Comparison of ENCODE assay signal across 8 cellular contexts in the genomic region with DNA sequence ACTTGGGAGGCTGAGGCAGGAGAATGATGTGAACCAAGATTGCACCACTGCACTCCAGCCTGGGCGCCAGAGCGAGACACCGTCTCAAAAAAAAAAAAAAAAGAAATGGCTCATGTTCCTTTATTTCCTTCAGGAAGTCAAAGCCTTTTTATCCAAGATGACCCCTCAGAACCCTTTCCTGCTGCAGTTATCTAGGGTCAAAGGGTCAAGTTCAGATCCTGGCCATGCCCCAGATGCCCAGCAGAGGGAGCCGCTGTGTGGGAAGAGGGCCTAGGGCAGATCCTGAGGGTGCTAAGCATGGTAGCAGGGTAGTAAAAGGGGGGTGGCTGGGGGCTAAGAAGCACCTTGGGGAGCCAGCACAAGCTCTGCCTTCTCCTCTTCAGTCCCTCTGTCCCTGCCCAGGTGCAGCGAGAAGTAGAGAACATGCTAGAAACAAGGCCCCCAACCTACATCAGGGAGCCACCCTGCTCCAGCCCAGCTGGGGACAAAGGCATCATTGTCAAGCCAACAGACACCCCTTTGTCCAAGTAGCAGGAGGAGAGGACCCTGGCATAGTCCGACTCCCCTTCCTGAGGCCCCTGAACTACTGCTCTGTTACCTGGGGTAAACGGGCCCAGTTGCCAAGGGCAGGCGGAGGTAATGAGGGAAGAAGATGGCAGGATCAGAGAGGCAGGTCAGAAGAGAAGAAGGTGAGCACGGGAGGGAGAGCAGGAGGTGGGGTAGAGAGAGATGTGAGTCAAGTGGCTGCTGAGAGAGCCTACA.
DNase-seq lines count a peak whose midpoint lies in the region; ATAC-seq and TF ChIP-seq lines count a peak whose summit lies in the region.

No MANE protein-coding gene starts in this region.

- peak; percentile 30 for DNase-seq in GDM1 (lab: John Stamatoyannopoulos, UW)
- DNase-seq in T follicular helper cell (ENCODE audit: low read depth): peak; percentile 21
- DNase-seq in astrocyte of the spinal cord (ENCODE audit: low read depth, low spot score): no peak
- peak; percentile 82 for DNase-seq in iPS-NIHi7 (ENCODE audit: extremely low spot score)
- DNase-seq in stimulated activated CD4-positive, alpha-beta T cell treated with anti-CD3 and anti-CD28 coated beads, Interleukin-1b, Interleukin-23, amount 100 ng/mL, for 48 hours: peak; percentile 48

- ATAC-seq in HG03095 (IDR thresholded peaks at IDR 0.05; ENCODE audit: unreplicated experiment) (peak; percentile 55), HG03565 (IDR thresholded peaks at IDR 0.05; ENCODE audit: unreplicated experiment) (no peak), GM18520 (IDR thresholded peaks at IDR 0.05; ENCODE audit: unreplicated experiment) (no peak)

- in situ Hi-C loops in astrocyte of the spinal cord (cut with HindIII; ENCODE audit: low sequenced_read_pairs): no loop called here

- peak; percentile 81 for TF ChIP-seq CTCF in astrocyte of the spinal cord (IDR thresholded peaks at IDR 0.05; ENCODE audit: low read depth, low read length)

- no peak overlapping the region for H3K4me3 ChIP-seq in astrocyte of the spinal cord (ENCODE audit: low read depth, low read length)
